Comparison of ENCODE assay signal across 8 cellular contexts in genomic region chr11:74748211-74749126, GRCh38. TPM values are rescaled to one million over a fixed set of nuclear protein-coding genes. Genes with fewer than 3 reads are reported as not detected.
A peak's percentile ranks its signal among the peaks of the same experiment; 100 is the strongest.
DNase-seq lines count a peak whose midpoint lies in the region; ATAC-seq and TF ChIP-seq lines count a peak whose summit lies in the region.

RNF169 (plus strand) TSS chr11:74748849; CDS start chr11:74748881, 32 bp downstream.

- CTCF ChIA-PET in activated naive CD4-positive, alpha-beta T cell treated with anti-CD3 and anti-CD28 coated beads for 36 hours (lab: Charles Lee), result interaction anchor here (0.9 to 1.3 kb wide), 4 partner anchors 9 to 46 kb away, joined by 3 to 8 read pairs (median 4); no protein-coding TSS in a partner anchor

- no peaks in the 10 kb centered on the region for H3K27me3 ChIP-seq in gastroesophageal sphincter

- no peaks in the 10 kb centered on the region for H3K9me3 Mint-ChIP-seq in activated naive CD4-positive, alpha-beta T cell treated with anti-CD3 and anti-CD28 coated beads for 36 hours

- no peak for TF ChIP-seq EP300 in gastroesophageal sphincter (IDR thresholded peaks at IDR 0.05)

- H3K27ac ChIP-seq in gastroesophageal sphincter, result peak within 1 kb of the TSS; percentile 71 to 97 (median 96)

- H3K4me1 ChIP-seq in gastroesophageal sphincter, result peaks cover 3 to 57% (median 15%) of the 10 kb centered on the region in 3 donors

- DNase-seq in GM03348 (ENCODE audit: low spot score) (peak; percentile 98), HFF-Myc (ENCODE audit: extremely low read depth, low read depth) (peak; percentile 81), NAMALWA (ENCODE audit: low spot score) (peak; percentile 98), SK-N-DZ (ENCODE audit: low spot score) (peak; percentile 97), non-pigmented ciliary epithelial cell (ENCODE audit: low read depth) (peak; percentile 91), superior temporal gyrus (ENCODE audit: extremely low spot score) (peak; percentile 98)
- DNase-seq in activated naive CD4-positive, alpha-beta T cell treated with anti-CD3 and anti-CD28 coated beads for 36 hours, result peak; percentile 94

- H3K27ac Mint-ChIP-seq in activated naive CD4-positive, alpha-beta T cell treated with anti-CD3 and anti-CD28 coated beads for 36 hours, result peak within 1 kb of the TSS; percentile 71

- TF ChIP-seq CTCF in HFF-Myc (IDR thresholded peaks at IDR 0.05; ENCODE audit: low read depth, low read length, missing control alignments) (no peak), gastroesophageal sphincter (IDR thresholded peaks at IDR 0.05) (no peak)

- WGBS in gastroesophageal sphincter (ENCODE audit: low coverage in 1 of 2), 2 donors, result 0 to 5% methylated on average over 7 to 8 of the region's 47 CpGs

- intact Hi-C loops in activated naive CD4-positive, alpha-beta T cell treated with anti-CD3 and anti-CD28 coated beads for 36 hours (cut with micrococcal nuclease), result loop anchor here (1.0 to 2.0 kb wide), 5 partner anchors 34 to 350 kb away; partner anchors contain the start of genes LIPT2, PGM2L1, POLD3 and SPCS2

- H3K4me1 Mint-ChIP-seq in activated naive CD4-positive, alpha-beta T cell treated with anti-CD3 and anti-CD28 coated beads for 36 hours (ENCODE audit: low read depth), result peaks cover 42% of the 10 kb centered on the region

- H3K27me3 Mint-ChIP-seq in activated naive CD4-positive, alpha-beta T cell treated with anti-CD3 and anti-CD28 coated beads for 36 hours (ENCODE audit: low read depth), result no peaks in the 10 kb centered on the region

- H3K4me3 ChIP-seq in HFF-Myc (replicated peaks; ENCODE audit: low read depth, low read length), result peak within 1 kb of the TSS; percentile 81
- H3K4me3 ChIP-seq in gastroesophageal sphincter, result peak within 1 kb of the TSS; percentile 86 to 90

- peaks cover 7% of the 10 kb centered on the region for H3K36me3 Mint-ChIP-seq in activated naive CD4-positive, alpha-beta T cell treated with anti-CD3 and anti-CD28 coated beads for 36 hours (ENCODE audit: low read depth)

- peak; percentile 100 for ATAC-seq in gastroesophageal sphincter

- peak; percentile 70 to 71 for TF ChIP-seq POLR2A in gastroesophageal sphincter (IDR thresholded peaks at IDR 0.05)

- H3K36me3 ChIP-seq in gastroesophageal sphincter, result no peaks in the 10 kb centered on the region

- H3K4me3 Mint-ChIP-seq in activated naive CD4-positive, alpha-beta T cell treated with anti-CD3 and anti-CD28 coated beads for 36 hours, result peak within 1 kb of the TSS; percentile 83

- H3K9me3 ChIP-seq in gastroesophageal sphincter, result no peaks in the 10 kb centered on the region

RNA-seq across cellular contexts. Expression of gene RNF169, which starts in this region (rescaled TPM):
- polyA plus RNA-seq in SK-N-DZ (2014; cell fraction: cytosol; rRNA removed), result 21.5 and 26.7 TPM in 2 replicates
- polyA plus RNA-seq in SK-N-DZ (2014; cell fraction: nucleus; rRNA removed), result 31.1 and 37.5 TPM in 2 replicates
- total RNA-seq in activated naive CD4-positive, alpha-beta T cell treated with anti-CD3 and anti-CD28 coated beads for 36 hours, result 10 to 100 TPM; 15.8 to 16.0 TPM
- 10 to 100 TPM; 26.0 to 31.8 (median 29.3) TPM for total RNA-seq in gastroesophageal sphincter

Comparison
In these comparisons a context has a peak if more than half of its experiments do, and no peak if none do; other contexts are left out.
1. Peak in every context shown above with its lines: DNase-seq, ATAC-seq, H3K4me3 ChIP-seq and H3K27ac ChIP-seq.